ENCODE assay signal across 15 cellular contexts in the genomic region with DNA sequence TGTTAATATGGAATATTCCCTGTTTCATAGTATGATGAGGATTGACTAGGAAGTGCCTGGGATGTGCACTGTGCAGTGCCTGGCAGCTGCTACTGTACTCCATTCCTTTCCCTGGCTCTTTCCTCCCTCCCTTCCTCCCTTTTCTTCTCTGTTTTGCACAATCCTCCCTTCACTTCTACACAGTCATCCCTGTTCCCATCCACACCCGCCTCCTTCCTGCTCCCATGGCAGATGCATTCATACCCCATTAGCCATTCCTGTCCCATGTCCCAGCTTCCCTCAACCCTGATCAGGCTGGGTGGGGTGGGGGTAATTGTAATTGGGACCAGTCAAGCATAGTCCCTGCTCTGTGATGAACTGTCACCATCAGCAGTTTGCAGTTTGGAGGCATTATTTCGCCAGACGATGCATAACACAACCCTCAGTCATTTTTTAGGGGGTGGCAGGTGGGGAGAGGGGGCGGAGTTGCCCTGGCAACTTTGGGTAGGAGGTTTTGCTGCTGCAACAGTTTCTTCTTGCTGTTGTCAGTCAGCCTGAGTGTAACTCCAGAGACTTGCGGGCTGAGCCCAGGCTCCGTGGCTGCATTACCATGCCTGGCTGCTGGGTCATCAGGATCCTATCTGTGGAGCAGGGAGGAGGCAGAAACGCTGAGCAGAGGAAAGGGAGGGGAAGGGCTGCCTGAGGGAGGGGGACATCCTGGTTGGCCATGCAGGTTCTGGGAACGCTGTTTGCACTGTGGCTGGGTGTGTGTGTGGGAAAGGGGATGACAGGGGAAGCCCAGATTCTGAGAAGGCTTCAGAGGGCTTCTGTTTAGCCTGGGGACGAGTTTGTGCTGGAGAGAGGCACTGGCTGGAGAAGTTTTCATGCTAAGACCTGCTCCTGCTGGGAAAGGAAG. TPM values are rescaled to one million over a fixed set of nuclear protein-coding genes. Genes with fewer than 3 reads are reported as not detected.
DNase-seq lines count a peak whose midpoint lies in the region; ATAC-seq and TF ChIP-seq lines count a peak whose summit lies in the region.
"Had no signal": no experiment of that assay in that cellular context is flagged by ENCODE, and none has a peak within 500 bp of the region (broad histone marks: within the 10 kb centered on the region; RNA-seq: fewer than 3 reads in every experiment).

No MANE protein-coding gene starts in this region.

- TF ChIP-seq EP300 in transverse colon (IDR thresholded peaks at IDR 0.05; ENCODE audit: low read depth) = no peak

- no peak for TF ChIP-seq POLR2A in transverse colon (IDR thresholded peaks at IDR 0.05)
- no peak for TF ChIP-seq POLR2A in testis (IDR thresholded peaks at IDR 0.05)

- in situ Hi-C loops in transverse colon (cut with MboI; ENCODE audit: low pct_ligation_motif_present in 1 of 4, low pct_unique_long_range_greater_than_20kb in 1 of 4, low sequenced_read_pairs in 3 of 4) = loop anchor here (10.0 to 25.0 kb wide), 6 partner anchors 105 to 598 kb away; partner anchors contain the start of gene KRT6A (in 1 of the 4)

- intact Hi-C loops in transverse colon (cut with DNase I; ENCODE audit: low total_unique reads) = no loop called here
- intact Hi-C loops in testis (cut with DNase I; ENCODE audit: low total_unique reads) = no loop called here

- TF ChIP-seq CTCF in RWPE2 (IDR thresholded peaks at IDR 0.05; ENCODE audit: poor library complexity, severe bottlenecking) = no peak
- TF ChIP-seq CTCF in fibroblast of pulmonary artery (IDR thresholded peaks at IDR 0.05; ENCODE audit: low read length, missing control alignments) = no peak
- TF ChIP-seq CTCF in transverse colon (IDR thresholded peaks at IDR 0.05) = no peak
- TF ChIP-seq CTCF in testis (IDR thresholded peaks at IDR 0.05) = no peak

- H3K9me3 ChIP-seq in RWPE2 (ENCODE audit: severe bottlenecking) (no peaks in the 10 kb centered on the region), transverse colon (no peaks in the 10 kb centered on the region), testis (no peaks in the 10 kb centered on the region)
- H3K9me3 ChIP-seq: adrenal gland, heart left ventricle had no signal

- peak; percentile 40; the same call in 1 of the 3 replicates for ATAC-seq in RWPE2 (ENCODE audit: low read depth)
- ATAC-seq: activated CD4-positive, CD25-positive, alpha-beta regulatory T cell treated with anti-CD3 and anti-CD28 coated beads, Interleukin-2, amount 50 U/mL, for 24 hours; left ventricle myocardium superior had no signal

- no peak overlapping the region for H3K27ac ChIP-seq in RWPE2 (ENCODE audit: poor library complexity, severe bottlenecking)
- H3K27ac ChIP-seq in transverse colon = no peak overlapping the region
- no peak overlapping the region for H3K27ac ChIP-seq in testis
- H3K27ac ChIP-seq: adrenal gland, heart left ventricle had no signal

- DNase-seq in AG20443 (ENCODE audit: low spot score) = peak; percentile 55
- no peak for DNase-seq in RWPE2 (ENCODE audit: low spot score)
- peak; percentile 21 for DNase-seq in fibroblast of pulmonary artery (ENCODE audit: low read depth)
- DNase-seq in occipital lobe (lab: John Stamatoyannopoulos, UW) = peak; percentile 50
- DNase-seq in transverse colon = no peak
- no peak for DNase-seq in NCI-H774 (lab: John Stamatoyannopoulos, UW)
- DNase-seq in T-helper 9 cell = no peak
- no peak for DNase-seq in testis
- DNase-seq: adrenal gland, HCEC 1CT, heart left ventricle, left ventricle myocardium superior had no signal

- H3K4me3 ChIP-seq in RWPE2 (ENCODE audit: severe bottlenecking) (no peak overlapping the region), fibroblast of pulmonary artery (replicated peaks; ENCODE audit: low read depth, low read length) (no peak overlapping the region), transverse colon (no peak overlapping the region), testis (no peak overlapping the region)
- H3K4me3 ChIP-seq: adrenal gland, heart left ventricle had no signal

- H3K27me3 ChIP-seq in RWPE2 (ENCODE audit: insufficient read depth, poor library complexity, severe bottlenecking) = no peaks in the 10 kb centered on the region
- H3K27me3 ChIP-seq in transverse colon = no peaks in the 10 kb centered on the region
- no peaks in the 10 kb centered on the region for H3K27me3 ChIP-seq in testis
- H3K27me3 ChIP-seq: heart left ventricle had no signal

- H3K4me1 ChIP-seq in RWPE2 (ENCODE audit: insufficient read depth, poor library complexity, severe bottlenecking) = peaks cover 23% of the 10 kb centered on the region
- H3K4me1 ChIP-seq in transverse colon = peaks cover 0 to 5% (median 0%) of the 10 kb centered on the region in 4 donors
- peaks cover 4% of the 10 kb centered on the region for H3K4me1 ChIP-seq in testis
- H3K4me1 ChIP-seq: adrenal gland had no signal

- H3K36me3 ChIP-seq in RWPE2 (ENCODE audit: low read depth) (no peaks in the 10 kb centered on the region), transverse colon (no peaks in the 10 kb centered on the region), testis (ENCODE audit: low read depth, missing control alignments) (no peaks in the 10 kb centered on the region)
- H3K36me3 ChIP-seq: adrenal gland, heart left ventricle had no signal

- WGBS in transverse colon (ENCODE audit: low coverage in 1 of 2), 2 donors = 68% methylated on average over 9 of the region's 9 CpGs; no CpG with 5 or more reads in 1 of the 2 donors
- WGBS in testis, 2 donors = 65 to 71% methylated on average over 9 of the region's 9 CpGs

RNA-seq across cellular contexts. Expression of gene KRT84, which starts 4.1 kb away (rescaled TPM):
- total RNA-seq in occipital lobe (not detected), transverse colon (not detected), testis (under 1 TPM in 1 of 2 donors, not detected in 1; 0.43 TPM)
- polyA plus RNA-seq in testis (ENCODE audit: insufficient read depth, low read depth, low replicate concordance) = not detected
- total RNA-seq: adrenal gland, heart left ventricle, left ventricle myocardium superior, M059J had no signal
- polyA plus RNA-seq: adrenal gland, heart left ventricle, neural cell had no signal

RNA-seq across cellular contexts. Expression of gene KRT82, which starts 16.6 kb away (rescaled TPM):
- not detected for total RNA-seq in occipital lobe
- not detected for total RNA-seq in transverse colon
- not detected for total RNA-seq in testis
- polyA plus RNA-seq in testis (ENCODE audit: insufficient read depth, low read depth, low replicate concordance) = not detected
- total RNA-seq: adrenal gland, heart left ventricle, left ventricle myocardium superior, M059J had no signal
- polyA plus RNA-seq: adrenal gland, heart left ventricle, neural cell had no signal

RNA-seq across cellular contexts. Expression of gene KRT85, which starts 22.3 kb away (rescaled TPM):
- not detected for total RNA-seq in occipital lobe
- not detected for total RNA-seq in transverse colon
- under 1 TPM; 0.71 to 0.74 TPM for total RNA-seq in testis
- 1.5 TPM for polyA plus RNA-seq in testis (ENCODE audit: insufficient read depth, low read depth, low replicate concordance)
- total RNA-seq: adrenal gland, heart left ventricle, left ventricle myocardium superior, M059J had no signal
- polyA plus RNA-seq: adrenal gland, heart left ventricle, neural cell had no signal

RNA-seq across cellular contexts. Expression of gene KRT75, which starts 44.6 kb away (rescaled TPM):
- not detected for total RNA-seq in occipital lobe
- not detected for total RNA-seq in transverse colon
- under 1 TPM in 1 of 2 donors, not detected in 1; 0.19 TPM for total RNA-seq in testis
- polyA plus RNA-seq in testis (ENCODE audit: insufficient read depth, low read depth, low replicate concordance) = not detected
- total RNA-seq: adrenal gland, heart left ventricle, left ventricle myocardium superior had no signal
- polyA plus RNA-seq: adrenal gland, heart left ventricle, neural cell had no signal

Comparison
In these comparisons a context has a peak if more than half of its experiments do, and no peak if none do; other contexts are left out.
1. DNase-seq: peak in AG20443 (single experiment), fibroblast of pulmonary artery (single experiment) and occipital lobe (single experiment); none in RWPE2 (single experiment), transverse colon (single experiment), NCI-H774 (single experiment), T-helper 9 cell (single experiment) and testis (single experiment).